In the genomic region with DNA sequence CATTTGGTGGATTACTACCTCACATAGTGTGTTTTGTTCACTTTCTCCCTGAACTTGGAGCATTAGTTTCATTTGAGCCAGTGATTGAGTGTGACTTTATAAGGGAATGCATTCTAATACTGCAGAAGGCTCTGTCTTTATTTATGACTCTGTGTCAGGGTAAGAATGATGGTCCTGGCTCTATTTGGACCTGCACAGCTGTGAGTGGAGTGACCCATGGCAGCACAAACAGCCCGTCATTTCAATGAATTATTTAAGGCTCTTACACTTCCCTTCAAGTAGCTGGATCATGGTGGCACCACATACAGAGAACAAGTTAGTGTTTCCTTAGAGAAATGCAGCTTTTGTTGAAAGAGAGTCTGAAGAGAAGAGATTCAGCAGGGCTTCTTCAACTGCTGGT, we compare ENCODE assay signal across 1 cellular context.
TF ChIP-seq lines count a peak whose summit lies in the region.

No MANE protein-coding gene starts in this region.

TF ChIP-seq in GM23338, 12 proteins besides CTCF, POLR2A, EP300 and RAD21 (continued from another document):
- TF ChIP-seq REST (IDR thresholded peaks at IDR 0.05; ENCODE audit: unreplicated experiment) (no peak), NANOG (IDR thresholded peaks at IDR 0.05; ENCODE audit: borderline replicate concordance) (no peak), POLR2AphosphoS5 (IDR thresholded peaks at IDR 0.05; ENCODE audit: low read depth) (no peak), EZH2 (IDR thresholded peaks at IDR 0.05; ENCODE audit: low read depth, unreplicated experiment) (no peak), EZH2phosphoT487 (IDR thresholded peaks at IDR 0.05; ENCODE audit: unreplicated experiment) (no peak), ZNF331 (CRISPR knock-in tag; IDR thresholded peaks at IDR 0.05; ENCODE audit: low read depth) (no peak)
- TF ChIP-seq, protein P1, sequence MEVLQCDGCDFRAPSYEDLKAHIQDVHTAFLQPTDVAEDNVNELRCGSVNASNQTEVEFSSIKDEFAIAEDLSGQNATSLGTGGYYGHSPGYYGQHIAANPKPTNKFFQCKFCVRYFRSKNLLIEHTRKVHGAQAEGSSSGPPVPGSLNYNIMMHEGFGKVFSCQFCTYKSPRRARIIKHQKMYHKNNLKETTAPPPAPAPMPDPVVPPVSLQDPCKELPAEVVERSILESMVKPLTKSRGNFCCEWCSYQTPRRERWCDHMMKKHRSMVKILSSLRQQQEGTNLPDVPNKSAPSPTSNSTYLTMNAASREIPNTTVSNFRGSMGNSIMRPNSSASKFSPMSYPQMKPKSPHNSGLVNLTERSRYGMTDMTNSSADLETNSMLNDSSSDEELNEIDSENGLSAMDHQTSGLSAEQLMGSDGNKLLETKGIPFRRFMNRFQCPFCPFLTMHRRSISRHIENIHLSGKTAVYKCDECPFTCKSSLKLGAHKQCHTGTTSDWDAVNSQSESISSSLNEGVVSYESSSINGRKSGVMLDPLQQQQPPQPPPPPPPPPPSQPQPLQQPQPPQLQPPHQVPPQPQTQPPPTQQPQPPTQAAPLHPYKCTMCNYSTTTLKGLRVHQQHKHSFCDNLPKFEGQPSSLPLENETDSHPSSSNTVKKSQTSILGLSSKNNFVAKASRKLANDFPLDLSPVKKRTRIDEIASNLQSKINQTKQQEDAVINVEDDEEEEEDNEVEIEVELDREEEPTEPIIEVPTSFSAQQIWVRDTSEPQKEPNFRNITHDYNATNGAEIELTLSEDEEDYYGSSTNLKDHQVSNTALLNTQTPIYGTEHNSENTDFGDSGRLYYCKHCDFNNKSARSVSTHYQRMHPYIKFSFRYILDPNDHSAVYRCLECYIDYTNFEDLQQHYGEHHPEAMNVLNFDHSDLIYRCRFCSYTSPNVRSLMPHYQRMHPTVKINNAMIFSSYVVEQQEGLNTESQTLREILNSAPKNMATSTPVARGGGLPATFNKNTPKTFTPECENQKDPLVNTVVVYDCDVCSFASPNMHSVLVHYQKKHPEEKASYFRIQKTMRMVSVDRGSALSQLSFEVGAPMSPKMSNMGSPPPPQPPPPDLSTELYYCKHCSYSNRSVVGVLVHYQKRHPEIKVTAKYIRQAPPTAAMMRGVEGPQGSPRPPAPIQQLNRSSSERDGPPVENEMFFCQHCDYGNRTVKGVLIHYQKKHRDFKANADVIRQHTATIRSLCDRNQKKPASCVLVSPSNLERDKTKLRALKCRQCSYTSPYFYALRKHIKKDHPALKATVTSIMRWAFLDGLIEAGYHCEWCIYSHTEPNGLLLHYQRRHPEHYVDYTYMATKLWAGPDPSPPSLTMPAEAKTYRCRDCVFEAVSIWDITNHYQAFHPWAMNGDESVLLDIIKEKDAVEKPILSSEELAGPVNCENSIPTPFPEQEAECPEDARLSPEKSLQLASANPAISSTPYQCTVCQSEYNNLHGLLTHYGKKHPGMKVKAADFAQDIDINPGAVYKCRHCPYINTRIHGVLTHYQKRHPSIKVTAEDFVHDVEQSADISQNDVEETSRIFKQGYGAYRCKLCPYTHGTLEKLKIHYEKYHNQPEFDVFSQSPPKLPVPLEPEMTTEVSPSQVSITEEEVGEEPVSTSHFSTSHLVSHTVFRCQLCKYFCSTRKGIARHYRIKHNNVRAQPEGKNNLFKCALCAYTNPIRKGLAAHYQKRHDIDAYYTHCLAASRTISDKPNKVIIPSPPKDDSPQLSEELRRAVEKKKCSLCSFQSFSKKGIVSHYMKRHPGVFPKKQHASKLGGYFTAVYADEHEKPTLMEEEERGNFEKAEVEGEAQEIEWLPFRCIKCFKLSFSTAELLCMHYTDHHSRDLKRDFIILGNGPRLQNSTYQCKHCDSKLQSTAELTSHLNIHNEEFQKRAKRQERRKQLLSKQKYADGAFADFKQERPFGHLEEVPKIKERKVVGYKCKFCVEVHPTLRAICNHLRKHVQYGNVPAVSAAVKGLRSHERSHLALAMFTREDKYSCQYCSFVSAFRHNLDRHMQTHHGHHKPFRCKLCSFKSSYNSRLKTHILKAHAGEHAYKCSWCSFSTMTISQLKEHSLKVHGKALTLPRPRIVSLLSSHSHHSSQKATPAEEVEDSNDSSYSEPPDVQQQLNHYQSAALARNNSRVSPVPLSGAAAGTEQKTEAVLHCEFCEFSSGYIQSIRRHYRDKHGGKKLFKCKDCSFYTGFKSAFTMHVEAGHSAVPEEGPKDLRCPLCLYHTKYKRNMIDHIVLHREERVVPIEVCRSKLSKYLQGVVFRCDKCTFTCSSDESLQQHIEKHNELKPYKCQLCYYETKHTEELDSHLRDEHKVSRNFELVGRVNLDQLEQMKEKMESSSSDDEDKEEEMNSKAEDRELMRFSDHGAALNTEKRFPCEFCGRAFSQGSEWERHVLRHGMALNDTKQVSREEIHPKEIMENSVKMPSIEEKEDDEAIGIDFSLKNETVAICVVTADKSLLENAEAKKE (CRISPR knock-in tag; IDR thresholded peaks at IDR 0.05): no peak
